ENCODE assay signal across 8 cellular contexts in genomic region chr11:65858354-65859133, GRCh38. TPM values are rescaled to one million over a fixed set of nuclear protein-coding genes. Genes with fewer than 3 reads are reported as not detected.
DNase-seq lines count a peak whose midpoint lies in the region; ATAC-seq and TF ChIP-seq lines count a peak whose summit lies in the region.

No MANE protein-coding gene starts in this region.

- peaks cover 7 to 16% of the 10 kb centered on the region in 2 donors for H3K4me1 ChIP-seq in breast epithelium
- H3K4me1 ChIP-seq in mucosa of rectum (ENCODE audit: control insufficient read depth in 2 of 2, insufficient read depth in 2 of 2, low read length in 2 of 2): peaks cover 59 to 62% of the 10 kb centered on the region in 2 donors

- no peak for ATAC-seq in HG02798 (IDR thresholded peaks at IDR 0.05; ENCODE audit: poor library complexity, unreplicated experiment)

- H3K27ac ChIP-seq in KOPT-K1 (ENCODE audit: low read depth, low read length, poor library complexity, severe bottlenecking): peak overlapping the region; percentile 91
- peak overlapping the region; percentile 97 to 99 for H3K27ac ChIP-seq in breast epithelium
- peak overlapping the region; percentile 99 for H3K27ac ChIP-seq in mucosa of rectum (ENCODE audit: low read depth in 2 of 2, low read length in 2 of 2)

- peaks cover 52% of the 10 kb centered on the region for H3K36me3 ChIP-seq in KOPT-K1 (ENCODE audit: insufficient read depth, low read length)
- no peaks in the 10 kb centered on the region for H3K36me3 ChIP-seq in breast epithelium
- H3K36me3 ChIP-seq in mucosa of rectum (ENCODE audit: control insufficient read depth in 2 of 2, insufficient read depth in 2 of 2, low read length in 2 of 2): peaks cover 30 to 50% of the 10 kb centered on the region in 2 donors

- no peak for TF ChIP-seq CTCF in breast epithelium (IDR thresholded peaks at IDR 0.05)

- H3K9ac ChIP-seq in mucosa of rectum (ENCODE audit: low read depth in 1 of 2, low read length in 2 of 2): peak overlapping the region; percentile 85 to 96

- H3K4me3 ChIP-seq in breast epithelium: peak overlapping the region; percentile 85 to 100 (median 99)
- peak overlapping the region; percentile 74 to 93 for H3K4me3 ChIP-seq in mucosa of rectum (ENCODE audit: low read length in 2 of 2)

- no peaks in the 10 kb centered on the region for H3K27me3 ChIP-seq in breast epithelium
- H3K27me3 ChIP-seq in mucosa of rectum (ENCODE audit: control insufficient read depth in 2 of 2, insufficient read depth in 2 of 2, low read length in 2 of 2): no peaks in the 10 kb centered on the region

- DNase-seq in ELR (ENCODE audit: low read depth) (peak; percentile 44), breast epithelium (ENCODE audit: low spot score in 2 of 2) (no peak), RPMI8226 (no peak), SKM-1 treated with dmso at 0.1 percent for 144 hours (lab: John Stamatoyannopoulos, UW; ENCODE audit: unreplicated experiment) (no peak), mesenteric fat pad (ENCODE audit: low spot score) (no peak)

- intact Hi-C loops in breast epithelium (cut with DNase I; ENCODE audit: low total_unique reads): no loop called here

- H3K9me3 ChIP-seq in KOPT-K1 (ENCODE audit: insufficient read depth, low read length, poor library complexity, severe bottlenecking) (no peaks in the 10 kb centered on the region), breast epithelium (no peaks in the 10 kb centered on the region), mucosa of rectum (ENCODE audit: control insufficient read depth in 2 of 2, low read length in 2 of 2) (no peaks in the 10 kb centered on the region)

- TF ChIP-seq POLR2A in breast epithelium (IDR thresholded peaks at IDR 0.05): no peak

RNA-seq across cellular contexts. Expression of gene CFL1, which starts 0.6 kb away (rescaled TPM):
- total RNA-seq in breast epithelium (100 to 1,000 TPM; 407 to 564 (median 453) TPM), mesenteric fat pad (818 TPM)

RNA-seq across cellular contexts. Expression of gene MUS81, which starts 1.7 kb away (rescaled TPM):
- total RNA-seq in breast epithelium (10 to 100 TPM; 29.8 to 44.6 (median 42.9) TPM), mesenteric fat pad (38.0 TPM)

RNA-seq across cellular contexts. Expression of gene EFEMP2, which starts 14.1 kb away (rescaled TPM):
- total RNA-seq in breast epithelium: 10 to 100 TPM; 34.5 to 75.0 (median 57.0) TPM
- 87.7 TPM for total RNA-seq in mesenteric fat pad

RNA-seq across cellular contexts. Expression of gene CTSW, which starts 21.1 kb away (rescaled TPM):
- total RNA-seq in breast epithelium (1 to 10 TPM; 1.6 to 4.0 (median 1.9) TPM), mesenteric fat pad (1.3 TPM)

RNA-seq across cellular contexts. Expression of gene SNX32, which starts 24.8 kb away (rescaled TPM):
- total RNA-seq in breast epithelium: 1 to 10 TPM in 1 of 3 donors, under 1 TPM in 2; 0.15 to 2.3 (median 0.48) TPM
- total RNA-seq in mesenteric fat pad: not detected
